In genomic region chr1:16189003-16189402, GRCh38 we compare ENCODE assay signal across 12 cellular contexts. TPM values are rescaled to one million over a fixed set of nuclear protein-coding genes. Genes with fewer than 3 reads are reported as not detected.
DNase-seq lines count a peak whose midpoint lies in the region; ATAC-seq and TF ChIP-seq lines count a peak whose summit lies in the region.
"Had no signal": no experiment of that assay in that cellular context is flagged by ENCODE, and none has a peak within 500 bp of the region (broad histone marks: within the 10 kb centered on the region; RNA-seq: fewer than 3 reads in every experiment).

No MANE protein-coding gene starts in this region.

- H3K27ac ChIP-seq in heart left ventricle (no peak overlapping the region), coronary artery (no peak overlapping the region)
- H3K27ac ChIP-seq: parathyroid adenoma had no signal

- H3K36me3 ChIP-seq in heart left ventricle: no peaks in the 10 kb centered on the region

- no peaks in the 10 kb centered on the region for H3K9me3 ChIP-seq in heart left ventricle

- intact Hi-C loops in heart left ventricle (cut with DNase I): loop anchor here in 3 of 10 donors (5.0 kb wide), 2 partner anchors 37 to 58 kb away; no protein-coding TSS in a partner anchor
- intact Hi-C loops in cardiac septum (cut with DNase I): loop anchor here (5.0 kb wide), 1 partner anchor 53 kb away; no protein-coding TSS in a partner anchor
- intact Hi-C loops in left colon (cut with DNase I, micrococcal nuclease): loop anchor here in 1 of 2 donors (5.0 kb wide), 1 partner anchor 112 kb away; no protein-coding TSS in a partner anchor

- peaks cover 0 to 19% (median 4%) of the 10 kb centered on the region in 12 donors for H3K4me1 ChIP-seq in heart left ventricle

- no peak for TF ChIP-seq POLR2A in heart left ventricle (IDR thresholded peaks at IDR 0.05)

- WGBS in heart left ventricle, 4 donors: 46 to 56% (median 50%) methylated on average over 6 of the region's 6 CpGs

- H3K27me3 ChIP-seq in heart left ventricle: no peaks in the 10 kb centered on the region

- DNase-seq in heart left ventricle (no peak), cardiac septum (ENCODE audit: low spot score) (no peak), cardiac fibroblast (ENCODE audit: low read depth in 2 of 2) (peak; percentile 43 to 45), left colon (peak; percentile 71 to 85), H4 (ENCODE audit: low spot score) (no peak), coronary artery (ENCODE audit: low spot score) (no peak)
- DNase-seq: activated CD4-positive, alpha-beta T cell treated with anti-CD3 and anti-CD28 coated beads, Interleukin-2, amount 10 ng/mL, durations not matched to agents 7 days and 5 days; NCI-H2227 treated with DMSO at 0.1 percent for 48 hours had no signal

- ATAC-seq in heart left ventricle: peak in 3 of 4 donors; percentile 46 to 58 (median 51)
- peak; percentile 86 for ATAC-seq in left colon
- no peak for ATAC-seq in HG03135 (IDR thresholded peaks at IDR 0.05; ENCODE audit: unreplicated experiment)
- ATAC-seq in GM21619 (IDR thresholded peaks at IDR 0.05; ENCODE audit: unreplicated experiment): no peak

- no peak for TF ChIP-seq CTCF in heart left ventricle (IDR thresholded peaks at IDR 0.05)
- TF ChIP-seq CTCF in cardiac fibroblast (IDR thresholded peaks at IDR 0.05; ENCODE audit: low read depth, low read length): no peak
- TF ChIP-seq CTCF in coronary artery (IDR thresholded peaks at IDR 0.05): no peak

- H3K4me3 ChIP-seq in heart left ventricle: no peak overlapping the region
- no peak overlapping the region for H3K4me3 ChIP-seq in cardiac fibroblast (replicated peaks in 1 of 2; ENCODE audit: low read depth in 2 of 2, low read length in 2 of 2)
- H3K4me3 ChIP-seq in coronary artery: no peak overlapping the region

RNA-seq across cellular contexts. Expression of gene ARHGEF19, which starts 23.4 kb away (rescaled TPM):
- total RNA-seq in heart left ventricle: 1 to 10 TPM in 8 of 9 donors, under 1 TPM in 1; 0.97 to 3.8 (median 2.3) TPM
- 1 to 10 TPM in 1 of 2 donors, under 1 TPM in 1; 0.99 to 3.5 TPM for polyA plus RNA-seq in heart left ventricle
- total RNA-seq in cardiac septum: 1.3 TPM
- 10 to 100 TPM in 1 of 2 donors, 1 to 10 TPM in 1; 8.0 to 10.6 TPM for total RNA-seq in left colon
- 3.7 and 10.6 TPM in 2 replicates for total RNA-seq in H4 (2014; rRNA removed; shearing (Covaris generic))

RNA-seq across cellular contexts. Expression of gene EPHA2, which starts 33.1 kb away (rescaled TPM):
- total RNA-seq in heart left ventricle (10 to 100 TPM in 8 of 9 donors, 1 to 10 TPM in 1; 7.6 to 34.7 (median 14.8) TPM), cardiac septum (26.1 TPM), left colon (10 to 100 TPM; 44.3 to 48.1 TPM)
- polyA plus RNA-seq in heart left ventricle: 10 to 100 TPM in 1 of 2 donors, 1 to 10 TPM in 1; 5.6 to 14.0 TPM
- 10.1 and 14.2 TPM in 2 replicates for total RNA-seq in H4 (2014; rRNA removed; shearing (Covaris generic))
- total RNA-seq: activated CD4-positive, alpha-beta T cell treated with anti-CD3 and anti-CD28 coated beads, Interleukin-2, amount 10 ng/mL, durations not matched to agents 7 days and 5 days; activated T-helper 1 cell treated with anti-CD3 and anti-CD28 coated beads, Interleukin-12 subunit alpha, Interleukin-12 subunit beta, Interleukin-2, Interleukin-4 antibody, amounts not matched to agents 30 ng/mL and 10 ng/mL and 1 ng/mL, durations not matched to agents 14 hours and 24 hours and 36 hours had no signal

RNA-seq across cellular contexts. Expression of gene CPLANE2, which starts 48.0 kb away (rescaled TPM):
- total RNA-seq in heart left ventricle: 1 to 10 TPM; 3.6 to 9.9 (median 5.7) TPM
- polyA plus RNA-seq in heart left ventricle: 1 to 10 TPM; 5.7 to 6.2 TPM
- 10.6 TPM for total RNA-seq in cardiac septum
- total RNA-seq in left colon: 1 to 10 TPM; 5.9 to 7.6 TPM
- total RNA-seq in H4 (2014; rRNA removed; shearing (Covaris generic)): 4.7 and 8.5 TPM in 2 replicates

Comparison
In these comparisons a context has a peak if more than half of its experiments do, and no peak if none do; other contexts are left out.
1. ATAC-seq: peak in heart left ventricle (3 of 4) and left colon (single experiment); none in HG03135 (single experiment) and GM21619 (single experiment).
2. DNase-seq: peak in cardiac fibroblast (2 of 2) and left colon (2 of 2); none in heart left ventricle (0 of 5), cardiac septum (single experiment), H4 (single experiment) and coronary artery (single experiment).